7 cellular contexts compared by ENCODE assay signal in genomic region chr16:27883576-27883975, GRCh38.
"Had no signal": no experiment of that assay in that cellular context is flagged by ENCODE, and none has a peak within 500 bp of the region (broad histone marks: within the 10 kb centered on the region; RNA-seq: fewer than 3 reads in every experiment).

No MANE protein-coding gene starts in this region.

- H3K27ac Mint-ChIP-seq: GM23338, H9 had no signal

- H2AFZ ChIP-seq: GM23338 had no signal

- H3K4me3 ChIP-seq: GM23338, K562 had no signal

- H3K4me3 Mint-ChIP-seq: GM23338, H9 had no signal

- H3K27ac ChIP-seq: HL-60 had no signal

- H3K4me2 ChIP-seq: GM23338 had no signal

- ATAC-seq: GM23338, HepG2, K562 had no signal

- DNase-seq: H9, HCEC 1CT, KG1 had no signal
